1 cellular context compared by ENCODE assay signal in genomic region chr12:29380536-29381523, GRCh38.
TF ChIP-seq lines count a peak whose summit lies in the region.

TSS of gene ERGIC2 (minus strand) at chr12:29381172. CDS start at chr12:29371633, 9,539 bp downstream.

TF ChIP-seq in GM12878, 131 proteins besides CTCF, POLR2A, EP300 and RAD21 (continued from another document and continues in another):
- no peak for TF ChIP-seq SUZ12 (IDR thresholded peaks at IDR 0.05; ENCODE audit: unreplicated experiment)
- TF ChIP-seq, protein P1, sequence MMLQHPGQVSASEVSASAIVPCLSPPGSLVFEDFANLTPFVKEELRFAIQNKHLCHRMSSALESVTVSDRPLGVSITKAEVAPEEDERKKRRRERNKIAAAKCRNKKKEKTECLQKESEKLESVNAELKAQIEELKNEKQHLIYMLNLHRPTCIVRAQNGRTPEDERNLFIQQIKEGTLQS (IDR thresholded peaks at IDR 0.05; ENCODE audit: borderline replicate concordance, extremely low read depth, low read depth, low read length): no peak
- TF ChIP-seq, protein P2, sequence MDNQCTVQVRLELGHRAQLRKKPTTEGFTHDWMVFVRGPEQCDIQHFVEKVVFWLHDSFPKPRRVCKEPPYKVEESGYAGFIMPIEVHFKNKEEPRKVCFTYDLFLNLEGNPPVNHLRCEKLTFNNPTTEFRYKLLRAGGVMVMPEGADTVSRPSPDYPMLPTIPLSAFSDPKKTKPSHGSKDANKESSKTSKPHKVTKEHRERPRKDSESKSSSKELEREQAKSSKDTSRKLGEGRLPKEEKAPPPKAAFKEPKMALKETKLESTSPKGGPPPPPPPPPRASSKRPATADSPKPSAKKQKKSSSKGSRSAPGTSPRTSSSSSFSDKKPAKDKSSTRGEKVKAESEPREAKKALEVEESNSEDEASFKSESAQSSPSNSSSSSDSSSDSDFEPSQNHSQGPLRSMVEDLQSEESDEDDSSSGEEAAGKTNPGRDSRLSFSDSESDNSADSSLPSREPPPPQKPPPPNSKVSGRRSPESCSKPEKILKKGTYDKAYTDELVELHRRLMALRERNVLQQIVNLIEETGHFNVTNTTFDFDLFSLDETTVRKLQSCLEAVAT (IDR thresholded peaks at IDR 0.05): no peak
- TF ChIP-seq NR2F1 (conservative IDR thresholded peaks at IDR 0.05): no peak
- no peak for TF ChIP-seq TBL1XR1 (IDR thresholded peaks at IDR 0.05; ENCODE audit: low read depth, low read length)
- peak; percentile 98 for TF ChIP-seq CBFB (IDR thresholded peaks at IDR 0.05; ENCODE audit: low read depth)
- TF ChIP-seq RBBP5 (conservative IDR thresholded peaks at IDR 0.05): no peak
- TF ChIP-seq LARP7 (IDR thresholded peaks at IDR 0.05): no peak
- TF ChIP-seq, protein P3, sequence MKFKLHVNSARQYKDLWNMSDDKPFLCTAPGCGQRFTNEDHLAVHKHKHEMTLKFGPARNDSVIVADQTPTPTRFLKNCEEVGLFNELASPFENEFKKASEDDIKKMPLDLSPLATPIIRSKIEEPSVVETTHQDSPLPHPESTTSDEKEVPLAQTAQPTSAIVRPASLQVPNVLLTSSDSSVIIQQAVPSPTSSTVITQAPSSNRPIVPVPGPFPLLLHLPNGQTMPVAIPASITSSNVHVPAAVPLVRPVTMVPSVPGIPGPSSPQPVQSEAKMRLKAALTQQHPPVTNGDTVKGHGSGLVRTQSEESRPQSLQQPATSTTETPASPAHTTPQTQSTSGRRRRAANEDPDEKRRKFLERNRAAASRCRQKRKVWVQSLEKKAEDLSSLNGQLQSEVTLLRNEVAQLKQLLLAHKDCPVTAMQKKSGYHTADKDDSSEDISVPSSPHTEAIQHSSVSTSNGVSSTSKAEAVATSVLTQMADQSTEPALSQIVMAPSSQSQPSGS (IDR thresholded peaks at IDR 0.05; ENCODE audit: low read length): peak; percentile 87
- TF ChIP-seq, protein P4, sequence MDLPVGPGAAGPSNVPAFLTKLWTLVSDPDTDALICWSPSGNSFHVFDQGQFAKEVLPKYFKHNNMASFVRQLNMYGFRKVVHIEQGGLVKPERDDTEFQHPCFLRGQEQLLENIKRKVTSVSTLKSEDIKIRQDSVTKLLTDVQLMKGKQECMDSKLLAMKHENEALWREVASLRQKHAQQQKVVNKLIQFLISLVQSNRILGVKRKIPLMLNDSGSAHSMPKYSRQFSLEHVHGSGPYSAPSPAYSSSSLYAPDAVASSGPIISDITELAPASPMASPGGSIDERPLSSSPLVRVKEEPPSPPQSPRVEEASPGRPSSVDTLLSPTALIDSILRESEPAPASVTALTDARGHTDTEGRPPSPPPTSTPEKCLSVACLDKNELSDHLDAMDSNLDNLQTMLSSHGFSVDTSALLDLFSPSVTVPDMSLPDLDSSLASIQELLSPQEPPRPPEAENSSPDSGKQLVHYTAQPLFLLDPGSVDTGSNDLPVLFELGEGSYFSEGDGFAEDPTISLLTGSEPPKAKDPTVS (IDR thresholded peaks at IDR 0.05; ENCODE audit: low read depth, low read length): no peak
- 0 out of 2 replicates have a peak, but pooled peaks have one; percentile 1 for TF ChIP-seq BACH1 (IDR thresholded peaks at IDR 0.05; ENCODE audit: borderline replicate concordance)
- TF ChIP-seq SMARCA5 (IDR thresholded peaks at IDR 0.05): 0 out of 2 replicates have a peak, but pooled peaks have one; percentile 32
- TF ChIP-seq, protein P5, sequence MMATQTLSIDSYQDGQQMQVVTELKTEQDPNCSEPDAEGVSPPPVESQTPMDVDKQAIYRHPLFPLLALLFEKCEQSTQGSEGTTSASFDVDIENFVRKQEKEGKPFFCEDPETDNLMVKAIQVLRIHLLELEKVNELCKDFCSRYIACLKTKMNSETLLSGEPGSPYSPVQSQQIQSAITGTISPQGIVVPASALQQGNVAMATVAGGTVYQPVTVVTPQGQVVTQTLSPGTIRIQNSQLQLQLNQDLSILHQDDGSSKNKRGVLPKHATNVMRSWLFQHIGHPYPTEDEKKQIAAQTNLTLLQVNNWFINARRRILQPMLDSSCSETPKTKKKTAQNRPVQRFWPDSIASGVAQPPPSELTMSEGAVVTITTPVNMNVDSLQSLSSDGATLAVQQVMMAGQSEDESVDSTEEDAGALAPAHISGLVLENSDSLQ (IDR thresholded peaks at IDR 0.05): peak; percentile 75
- no peak for TF ChIP-seq MTA3 (IDR thresholded peaks at IDR 0.05; ENCODE audit: borderline replicate concordance, low read length)
- TF ChIP-seq FOXM1 (IDR thresholded peaks at IDR 0.05; ENCODE audit: low read depth, low read length): peak; percentile 27; the same call in 1 of the 2 replicates
- TF ChIP-seq ZZZ3 (IDR thresholded peaks at IDR 0.05; ENCODE audit: control insufficient read depth, insufficient read length, low read depth): no peak
- TF ChIP-seq PAX5 (IDR thresholded peaks at IDR 0.05; ENCODE audit: borderline replicate concordance, low read depth, low read length): no peak
- peak; percentile 97 for TF ChIP-seq YY1 (IDR thresholded peaks at IDR 0.05; ENCODE audit: low read depth, low read length)
- TF ChIP-seq CREM (IDR thresholded peaks at IDR 0.05; ENCODE audit: low read depth): peak; percentile 94
- no peak for TF ChIP-seq CBX5 (IDR thresholded peaks at IDR 0.05; ENCODE audit: low read depth)
- TF ChIP-seq, protein P6, sequence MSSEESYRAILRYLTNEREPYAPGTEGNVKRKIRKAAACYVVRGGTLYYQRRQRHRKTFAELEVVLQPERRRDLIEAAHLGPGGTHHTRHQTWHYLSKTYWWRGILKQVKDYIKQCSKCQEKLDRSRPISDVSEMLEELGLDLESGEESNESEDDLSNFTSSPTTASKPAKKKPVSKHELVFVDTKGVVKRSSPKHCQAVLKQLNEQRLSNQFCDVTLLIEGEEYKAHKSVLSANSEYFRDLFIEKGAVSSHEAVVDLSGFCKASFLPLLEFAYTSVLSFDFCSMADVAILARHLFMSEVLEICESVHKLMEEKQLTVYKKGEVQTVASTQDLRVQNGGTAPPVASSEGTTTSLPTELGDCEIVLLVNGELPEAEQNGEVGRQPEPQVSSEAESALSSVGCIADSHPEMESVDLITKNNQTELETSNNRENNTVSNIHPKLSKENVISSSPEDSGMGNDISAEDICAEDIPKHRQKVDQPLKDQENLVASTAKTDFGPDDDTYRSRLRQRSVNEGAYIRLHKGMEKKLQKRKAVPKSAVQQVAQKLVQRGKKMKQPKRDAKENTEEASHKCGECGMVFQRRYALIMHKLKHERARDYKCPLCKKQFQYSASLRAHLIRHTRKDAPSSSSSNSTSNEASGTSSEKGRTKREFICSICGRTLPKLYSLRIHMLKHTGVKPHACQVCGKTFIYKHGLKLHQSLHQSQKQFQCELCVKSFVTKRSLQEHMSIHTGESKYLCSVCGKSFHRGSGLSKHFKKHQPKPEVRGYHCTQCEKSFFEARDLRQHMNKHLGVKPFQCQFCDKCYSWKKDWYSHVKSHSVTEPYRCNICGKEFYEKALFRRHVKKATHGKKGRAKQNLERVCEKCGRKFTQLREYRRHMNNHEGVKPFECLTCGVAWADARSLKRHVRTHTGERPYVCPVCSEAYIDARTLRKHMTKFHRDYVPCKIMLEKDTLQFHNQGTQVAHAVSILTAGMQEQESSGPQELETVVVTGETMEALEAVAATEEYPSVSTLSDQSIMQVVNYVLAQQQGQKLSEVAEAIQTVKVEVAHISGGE (CRISPR knock-in tag; IDR thresholded peaks at IDR 0.05): no peak
- TF ChIP-seq HDAC6 (IDR thresholded peaks at IDR 0.05; ENCODE audit: unreplicated experiment): no peak
- TF ChIP-seq SREBF2 (IDR thresholded peaks at IDR 0.05; ENCODE audit: low read length): no peak
- no peak for TF ChIP-seq HDGF (IDR thresholded peaks at IDR 0.05)
- TF ChIP-seq NKRF (conservative IDR thresholded peaks at IDR 0.05): peak; percentile 71
- TF ChIP-seq MEF2A (IDR thresholded peaks at IDR 0.05; ENCODE audit: insufficient read depth, low read depth, low read length): no peak
- TF ChIP-seq BMI1 (IDR thresholded peaks at IDR 0.05; ENCODE audit: borderline replicate concordance): no peak
- TF ChIP-seq, protein P7, sequence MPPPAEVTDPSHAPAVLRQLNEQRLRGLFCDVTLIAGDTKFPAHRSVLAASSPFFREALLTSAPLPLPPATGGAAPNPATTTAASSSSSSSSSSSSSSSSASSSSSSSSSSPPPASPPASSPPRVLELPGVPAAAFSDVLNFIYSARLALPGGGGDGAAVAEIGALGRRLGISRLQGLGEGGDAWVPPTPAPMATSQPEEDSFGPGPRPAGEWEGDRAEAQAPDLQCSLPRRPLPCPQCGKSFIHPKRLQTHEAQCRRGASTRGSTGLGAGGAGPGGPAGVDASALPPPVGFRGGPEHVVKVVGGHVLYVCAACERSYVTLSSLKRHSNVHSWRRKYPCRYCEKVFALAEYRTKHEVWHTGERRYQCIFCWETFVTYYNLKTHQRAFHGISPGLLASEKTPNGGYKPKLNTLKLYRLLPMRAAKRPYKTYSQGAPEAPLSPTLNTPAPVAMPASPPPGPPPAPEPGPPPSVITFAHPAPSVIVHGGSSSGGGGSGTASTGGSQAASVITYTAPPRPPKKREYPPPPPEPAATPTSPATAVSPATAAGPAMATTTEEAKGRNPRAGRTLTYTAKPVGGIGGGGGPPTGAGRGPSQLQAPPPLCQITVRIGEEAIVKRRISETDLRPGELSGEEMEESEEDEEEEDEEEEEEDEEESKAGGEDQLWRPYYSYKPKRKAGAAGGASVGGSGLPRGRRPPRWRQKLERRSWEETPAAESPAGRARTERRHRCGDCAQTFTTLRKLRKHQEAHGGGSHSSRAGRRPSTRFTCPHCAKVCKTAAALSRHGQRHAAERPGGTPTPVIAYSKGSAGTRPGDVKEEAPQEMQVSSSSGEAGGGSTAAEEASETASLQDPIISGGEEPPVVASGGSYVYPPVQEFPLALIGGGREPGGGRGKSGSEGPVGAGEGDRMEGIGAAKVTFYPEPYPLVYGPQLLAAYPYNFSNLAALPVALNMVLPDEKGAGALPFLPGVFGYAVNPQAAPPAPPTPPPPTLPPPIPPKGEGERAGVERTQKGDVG (CRISPR knock-in tag; IDR thresholded peaks at IDR 0.05): no peak
- TF ChIP-seq SIX5 (IDR thresholded peaks at IDR 0.05; ENCODE audit: low read depth, low read length, severe bottlenecking): peak; percentile 35
- TF ChIP-seq RFX5 (IDR thresholded peaks at IDR 0.05; ENCODE audit: low read depth, low read length): no peak
- TF ChIP-seq IRF3 (IDR thresholded peaks at IDR 0.05): no peak
- no peak for TF ChIP-seq ZNF687 (IDR thresholded peaks at IDR 0.05)
- TF ChIP-seq MXI1 (IDR thresholded peaks at IDR 0.05; ENCODE audit: low read depth, low read length): peak; percentile 90
- no peak for TF ChIP-seq CEBPB (IDR thresholded peaks at IDR 0.05; ENCODE audit: borderline replicate concordance in 1 of 2, low read depth in 2 of 2, low read length in 2 of 2)
- TF ChIP-seq, protein P8, sequence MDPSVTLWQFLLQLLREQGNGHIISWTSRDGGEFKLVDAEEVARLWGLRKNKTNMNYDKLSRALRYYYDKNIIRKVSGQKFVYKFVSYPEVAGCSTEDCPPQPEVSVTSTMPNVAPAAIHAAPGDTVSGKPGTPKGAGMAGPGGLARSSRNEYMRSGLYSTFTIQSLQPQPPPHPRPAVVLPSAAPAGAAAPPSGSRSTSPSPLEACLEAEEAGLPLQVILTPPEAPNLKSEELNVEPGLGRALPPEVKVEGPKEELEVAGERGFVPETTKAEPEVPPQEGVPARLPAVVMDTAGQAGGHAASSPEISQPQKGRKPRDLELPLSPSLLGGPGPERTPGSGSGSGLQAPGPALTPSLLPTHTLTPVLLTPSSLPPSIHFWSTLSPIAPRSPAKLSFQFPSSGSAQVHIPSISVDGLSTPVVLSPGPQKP (IDR thresholded peaks at IDR 0.05; ENCODE audit: low read depth, low read length): no peak
- no peak for TF ChIP-seq NR2C2 (IDR thresholded peaks at IDR 0.05; ENCODE audit: borderline replicate concordance, control insufficient read depth, insufficient read length, low read depth)
- TF ChIP-seq FOS (IDR thresholded peaks at IDR 0.05; ENCODE audit: borderline replicate concordance, extremely low read depth, insufficient read length): no peak
- TF ChIP-seq KDM1A (IDR thresholded peaks at IDR 0.05; ENCODE audit: borderline replicate concordance): no peak
